In genomic region chr2:220678943-220679342, GRCh38 we compare ENCODE assay signal across 32 cellular contexts.
"Had no signal": no experiment of that assay in that cellular context is flagged by ENCODE, and none has a peak within 500 bp of the region (broad histone marks: within the 10 kb centered on the region; RNA-seq: fewer than 3 reads in every experiment).

No MANE protein-coding gene starts in this region.

- H3K9me3 ChIP-seq: adrenal gland, ascending aorta, body of pancreas, breast epithelium had no signal

- DNase-seq: activated effector memory CD4-positive, alpha-beta T cell treated with anti-CD3 and anti-CD28 coated beads, Interleukin-2, amount 50 U/mL, for 16 hours; activated effector memory CD4-positive, alpha-beta T cell treated with Interleukin-2 at 50 U/mL for 16 hours; activated gamma-delta T cell; activated gamma-delta T cell treated with Interleukin-2 at 50 U/mL for 16 hours; activated naive CD4-positive, alpha-beta T cell; activated naive CD4-positive, alpha-beta T cell treated with anti-CD3 and anti-CD28 coated beads for 36 hours; activated naive CD4-positive, alpha-beta T cell treated with anti-CD3 and anti-CD28 coated beads, Interleukin-2, amount 10 ng/mL, durations not matched to agents 7 days and 5 days; activated naive CD4-positive, alpha-beta T cell treated with anti-CD3 and anti-CD28 coated beads, Interleukin-2, amount 50 U/mL, for 16 hours; activated naive CD4-positive, alpha-beta T cell treated with Interleukin-2 at 50 U/mL for 16 hours; activated naive CD8-positive, alpha-beta T cell treated with anti-CD3 and anti-CD28 coated beads for 36 hours; activated naive CD8-positive, alpha-beta T cell treated with anti-CD3 and anti-CD28 coated beads, Interleukin-2, amount 10 ng/mL, durations not matched to agents 7 days and 5 days; activated naive CD8-positive, alpha-beta T cell treated with anti-CD3 and anti-CD28 coated beads, Interleukin-2, amount 50 U/mL, for 24 hours; activated T-cell treated with anti-CD3 and anti-CD28 coated beads, Interleukin-2, amount 50 U/mL, for 1 hour; activated T-cell treated with anti-CD3 and anti-CD28 coated beads, Interleukin-2, amount 50 U/mL, for 24 hours; activated T-cell treated with anti-CD3 and anti-CD28 coated beads, Interleukin-2, amount 50 U/mL, for 4 hours; activated T-cell treated with anti-CD3 and anti-CD28 coated beads, Interleukin-2, amount 50 U/mL, for 48 hours; activated T-cell treated with anti-CD3 and anti-CD28 coated beads, Interleukin-2, amount 50 U/mL, for 72 hours; adrenal gland; amniotic stem cell; amygdala; anterior cingulate cortex; aorta; body of pancreas; brain microvascular endothelial cell; caudate nucleus; central memory CD4-positive, alpha-beta T cell; cerebellar nuclear complex had no signal

- H3K4me1 ChIP-seq: adrenal gland, ascending aorta, body of pancreas, breast epithelium had no signal

- ATAC-seq: activated naive CD4-positive, alpha-beta T cell treated with anti-CD3 and anti-CD28 coated beads, Interleukin-2, amount 50 U/mL, for 72 hours; activated naive CD8-positive, alpha-beta T cell treated with anti-CD3 and anti-CD28 coated beads, Interleukin-2, amount 50 U/mL, for 24 hours; activated T-cell treated with anti-CD3 and anti-CD28 coated beads, Interleukin-2, amount 50 U/mL, for 4 hours; activated T-cell treated with anti-CD3 and anti-CD28 coated beads, Interleukin-2, amount 50 U/mL, for 72 hours; activated T-helper 17 cell treated with anti-CD3 and anti-CD28 coated beads, Interleukin-2, amount 50 U/mL, for 72 hours; body of pancreas had no signal

- H3K4me3 ChIP-seq: adrenal gland, ascending aorta, body of pancreas, breast epithelium, cardiac muscle cell had no signal

- H3K27ac ChIP-seq: adrenal gland, ascending aorta, body of pancreas, brain microvascular endothelial cell, breast epithelium, cardiac muscle cell had no signal

- H3K27me3 ChIP-seq: adrenal gland, ascending aorta, body of pancreas, brain microvascular endothelial cell, breast epithelium, cardiac muscle cell had no signal

- H3K36me3 ChIP-seq: adrenal gland, ascending aorta, brain microvascular endothelial cell, breast epithelium, cardiac muscle cell had no signal
